8 cellular contexts compared by ENCODE assay signal in the genomic region with DNA sequence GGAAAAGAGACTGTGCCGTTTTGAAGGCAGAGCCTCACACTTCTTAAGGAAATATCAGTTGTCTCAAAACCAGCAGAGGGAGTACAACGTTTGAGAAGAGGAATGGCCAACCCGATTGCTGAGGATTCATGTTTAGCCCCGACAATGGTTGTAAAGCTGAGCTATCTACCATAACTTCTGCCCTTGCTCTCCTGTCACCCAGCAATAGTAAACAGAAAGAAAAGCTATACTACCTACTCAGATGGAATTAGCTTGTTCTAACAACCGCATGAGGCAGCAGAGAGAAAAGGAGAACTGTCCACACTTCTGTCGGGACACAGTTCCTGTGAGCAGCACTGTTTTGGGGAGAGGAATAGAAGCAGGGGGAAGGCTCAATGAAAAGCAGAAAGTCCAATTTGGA.
DNase-seq lines count a peak whose midpoint lies in the region; ATAC-seq and TF ChIP-seq lines count a peak whose summit lies in the region.

No MANE protein-coding gene starts in this region.

- WGBS in lung, 2 donors: 5 to 8% methylated on average over 6 of the region's 6 CpGs
- WGBS in transverse colon (ENCODE audit: low coverage in 1 of 2), 2 donors: 6 to 7% methylated on average over 6 of the region's 6 CpGs

- H3K4me3 ChIP-seq in OCI-LY7 (ENCODE audit: low read depth, low read length, poor library complexity, severe bottlenecking): no peak overlapping the region
- H3K4me3 ChIP-seq in lung: no peak overlapping the region
- H3K4me3 ChIP-seq in transverse colon: peak overlapping the region in 1 of 4 donors; percentile 13

- in situ Hi-C loops in transverse colon (cut with MboI; ENCODE audit: low pct_ligation_motif_present in 1 of 4, low pct_unique_long_range_greater_than_20kb in 1 of 4, low sequenced_read_pairs in 3 of 4): no loop called here

- CTCF ChIA-PET in OCI-LY7 (lab: Charles Lee; ENCODE audit: unreplicated experiment): interaction anchor here (1.6 kb wide), 1 partner anchor 10 kb away, joined by 6 read pairs; no protein-coding TSS in a partner anchor

- H4K20me1 ChIP-seq in OCI-LY7 (ENCODE audit: insufficient read depth, low read length): peaks cover 48% of the 10 kb centered on the region

- TF ChIP-seq EP300 in transverse colon (IDR thresholded peaks at IDR 0.05; ENCODE audit: low read depth): no peak

- H3K9me3 ChIP-seq in OCI-LY7 (ENCODE audit: low read length): no peaks in the 10 kb centered on the region
- H3K9me3 ChIP-seq in lung (ENCODE audit: control insufficient read depth in 2 of 2, insufficient read depth in 1 of 2, low read length in 1 of 2): no peaks in the 10 kb centered on the region
- no peaks in the 10 kb centered on the region for H3K9me3 ChIP-seq in transverse colon

- peak; percentile 42 for ATAC-seq in lung (ENCODE audit: insufficient read depth, low FRiP score)

- peaks cover 100% of the 10 kb centered on the region for H3K36me3 ChIP-seq in OCI-LY7 (ENCODE audit: insufficient read depth, low read length)
- H3K36me3 ChIP-seq in lung (ENCODE audit: control insufficient read depth in 2 of 2, insufficient read depth in 2 of 2, low read length in 2 of 2): peaks cover 2 to 7% of the 10 kb centered on the region in 2 donors
- peaks cover 0 to 10% (median 0%) of the 10 kb centered on the region in 4 donors for H3K36me3 ChIP-seq in transverse colon

- BruUV-seq in OCI-LY7 (replicated peaks; lab: Mats Ljungman, UMichigan): no TSS peak

- peaks cover 100% of the 10 kb centered on the region for H3K79me2 ChIP-seq in OCI-LY7 (ENCODE audit: insufficient read depth, low read depth, low read length)

- H2AFZ ChIP-seq in OCI-LY7 (ENCODE audit: low read length): no peak overlapping the region

- DNase-seq in DMS 273 (lab: John Stamatoyannopoulos, UW; ENCODE audit: unreplicated experiment): peak; percentile 24
- DNase-seq in DMS 273 treated with DMSO at 0.1 percent for 48 hours (lab: John Stamatoyannopoulos, UW): no peak
- peak; percentile 37 for DNase-seq in OCI-LY7 (ENCODE audit: low spot score)
- peak; percentile 50 for DNase-seq in dedifferentiated amniotic fluid mesenchymal stem cell (ENCODE audit: extremely low spot score)
- no peak for DNase-seq in lung (ENCODE audit: low spot score)
- peak; percentile 30 for DNase-seq in transverse colon
- no peak for DNase-seq in NCI-H1417 (lab: John Stamatoyannopoulos, UW)
- no peak for DNase-seq in activated effector memory CD4-positive, alpha-beta T cell treated with Interleukin-2 at 50 U/mL for 16 hours

- H3K9me2 ChIP-seq in OCI-LY7 (ENCODE audit: insufficient read depth, low read length): no peaks in the 10 kb centered on the region

- no peak for TF ChIP-seq POLR2A in transverse colon (IDR thresholded peaks at IDR 0.05)

- H3K4me1 ChIP-seq in OCI-LY7 (ENCODE audit: insufficient read depth, low read length, poor library complexity, severe bottlenecking): peaks cover 32% of the 10 kb centered on the region
- H3K4me1 ChIP-seq in lung (ENCODE audit: control insufficient read depth in 2 of 2, insufficient read depth in 2 of 2, low read length in 2 of 2): peaks cover 19 to 58% of the 10 kb centered on the region in 2 donors
- peaks cover 78 to 100% (median 87%) of the 10 kb centered on the region in 4 donors for H3K4me1 ChIP-seq in transverse colon

- peak overlapping the region; percentile 17; the same call in 1 of the 2 replicates for H3K4me2 ChIP-seq in OCI-LY7 (ENCODE audit: low read length)

- H3K27ac ChIP-seq in OCI-LY7 (ENCODE audit: low read depth, low read length, poor library complexity, severe bottlenecking) (peak overlapping the region; percentile 30), lung (ENCODE audit: low read depth in 1 of 2, low read length in 1 of 2) (peak overlapping the region; percentile 68 to 86), transverse colon (peak overlapping the region; percentile 91 to 99 (median 98))

- POLR2A ChIA-PET in OCI-LY7 (lab: Charles Lee): interaction anchor here (0.5 to 1.0 kb wide), 3 partner anchors 10 to 494 kb away, joined by 3 to 4 read pairs (median 3); no protein-coding TSS in a partner anchor

- TF ChIP-seq CTCF in OCI-LY7 (conservative IDR thresholded peaks at IDR 0.05; ENCODE audit: low read length) (peak; percentile 64), lung (IDR thresholded peaks at IDR 0.05; ENCODE audit: control extremely low read depth, extremely low read depth) (peak; percentile 8), transverse colon (IDR thresholded peaks at IDR 0.05) (peak; percentile 48 to 82 (median 51))

- no peaks in the 10 kb centered on the region for H3K27me3 ChIP-seq in lung (ENCODE audit: control insufficient read depth, insufficient read depth)
- H3K27me3 ChIP-seq in transverse colon: no peaks in the 10 kb centered on the region

- intact Hi-C loops in OCI-LY7 (cut with micrococcal nuclease; ENCODE audit: unreplicated experiment) (no loop called here), transverse colon (cut with DNase I; ENCODE audit: low total_unique reads) (no loop called here)

Comparison
In these comparisons a context has a peak if more than half of its experiments do, and no peak if none do; other contexts are left out.
1. DNase-seq: peak in DMS 273 (single experiment), OCI-LY7 (single experiment), dedifferentiated amniotic fluid mesenchymal stem cell (single experiment) and transverse colon (single experiment); none in DMS 273 treated with DMSO at 0.1 percent for 48 hours (single experiment), lung (single experiment), NCI-H1417 (0 of 3) and activated effector memory CD4-positive, alpha-beta T cell treated with Interleukin-2 at 50 U/mL for 16 hours (single experiment).
2. H3K27ac ChIP-seq: peak in every context shown above with its lines; median percentile 98 in transverse colon; 77 in lung; 30 in OCI-LY7.
3. CTCF ChIP-seq: peak in every context shown above with its lines; median percentile 64 in OCI-LY7; 51 in transverse colon; 8 in lung.